ENCODE assay signal across 8 cellular contexts in the genomic region with DNA sequence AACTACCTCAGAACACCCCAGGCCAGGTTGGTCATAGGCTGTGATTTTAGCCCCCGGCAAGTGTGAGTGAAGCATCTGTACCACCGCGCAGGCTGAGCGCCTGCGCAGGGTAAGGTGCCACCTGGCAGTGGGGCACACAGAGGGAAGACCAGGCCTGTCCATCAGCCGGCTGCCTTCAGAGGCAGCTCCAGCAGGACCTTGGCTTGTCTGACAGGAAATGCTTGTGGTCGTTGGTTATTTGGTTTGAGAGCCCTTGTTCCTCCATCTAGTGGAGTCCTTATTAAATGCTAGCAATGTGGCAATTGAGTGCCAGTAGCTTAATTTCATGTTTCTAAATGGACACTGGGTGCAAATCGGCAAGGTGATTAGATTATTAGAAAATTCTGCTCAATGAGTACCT. TPM values are rescaled to one million over a fixed set of nuclear protein-coding genes. Genes with fewer than 3 reads are reported as not detected.
DNase-seq lines count a peak whose midpoint lies in the region; ATAC-seq and TF ChIP-seq lines count a peak whose summit lies in the region.

No MANE protein-coding gene starts in this region.

- ATAC-seq in stimulated activated naive CD8-positive, alpha-beta T cell treated with anti-CD3 and anti-CD28 coated beads, Interleukin-15, Interleukin-2, amounts not matched to agents 100 U/mL and 50 U/mL, for 24 hours, result no peak
- ATAC-seq in gastrocnemius medialis, result no peak

- TF ChIP-seq POLR2A in gastrocnemius medialis (IDR thresholded peaks at IDR 0.05), result no peak

- H3K27me3 Mint-ChIP-seq in stimulated activated naive CD8-positive, alpha-beta T cell treated with anti-CD3 and anti-CD28 coated beads, Interleukin-15, Interleukin-2, amounts not matched to agents 100 ng/mL and 50 ng/mL, for 24 hours, result no peaks in the 10 kb centered on the region

- H3K27ac ChIP-seq in gastrocnemius medialis, result no peak overlapping the region

- peak overlapping the region; percentile 39 for H3K27ac Mint-ChIP-seq in stimulated activated naive CD8-positive, alpha-beta T cell treated with anti-CD3 and anti-CD28 coated beads, Interleukin-15, Interleukin-2, amounts not matched to agents 100 ng/mL and 50 ng/mL, for 24 hours

- H3K27me3 ChIP-seq in gastrocnemius medialis, result no peaks in the 10 kb centered on the region

- no peaks in the 10 kb centered on the region for H3K9me3 Mint-ChIP-seq in stimulated activated naive CD8-positive, alpha-beta T cell treated with anti-CD3 and anti-CD28 coated beads, Interleukin-15, Interleukin-2, amounts not matched to agents 100 ng/mL and 50 ng/mL, for 24 hours

- H3K4me1 ChIP-seq in gastrocnemius medialis, result peaks cover 11 to 14% of the 10 kb centered on the region in 2 donors

- DNase-seq in stimulated activated naive CD8-positive, alpha-beta T cell treated with anti-CD3 and anti-CD28 coated beads, Interleukin-15, Interleukin-2, amounts not matched to agents 100 U/mL and 50 U/mL, for 24 hours, result no peak
- peak; percentile 68 for DNase-seq in NOMO-1 treated with DMSO at 0.1 percent for 48 hours (lab: John Stamatoyannopoulos, UW; ENCODE audit: unreplicated experiment)
- peak; percentile 36 for DNase-seq in epithelial cell of esophagus (ENCODE audit: low read depth)
- no peak for DNase-seq in gastrocnemius medialis
- DNase-seq in HuH-7.5 (ENCODE audit: low spot score), result no peak
- no peak for DNase-seq in NCI-H69 (lab: John Stamatoyannopoulos, UW)
- DNase-seq in NCI-H146 (lab: John Stamatoyannopoulos, UW), result no peak

- no peak for TF ChIP-seq CTCF in epithelial cell of esophagus (IDR thresholded peaks at IDR 0.05; ENCODE audit: insufficient read depth, low read depth, low read length, missing control alignments)
- no peak for TF ChIP-seq CTCF in gastrocnemius medialis (IDR thresholded peaks at IDR 0.05 in 4 of 5, conservative IDR thresholded peaks at IDR 0.05 in 1 of 5)

- H3K4me3 ChIP-seq in epithelial cell of esophagus (ENCODE audit: low read length), result no peak overlapping the region
- H3K4me3 ChIP-seq in gastrocnemius medialis, result no peak overlapping the region

- intact Hi-C loops in gastrocnemius medialis (cut with DNase I; ENCODE audit: low total_unique reads), result no loop called here

- no peaks in the 10 kb centered on the region for H3K9me3 ChIP-seq in gastrocnemius medialis

- in situ Hi-C loops in gastrocnemius medialis (cut with MboI; ENCODE audit: low sequenced_read_pairs in 4 of 4), result no loop called here

- H3K36me3 Mint-ChIP-seq in stimulated activated naive CD8-positive, alpha-beta T cell treated with anti-CD3 and anti-CD28 coated beads, Interleukin-15, Interleukin-2, amounts not matched to agents 100 ng/mL and 50 ng/mL, for 24 hours (ENCODE audit: low read depth), result peaks cover 42% of the 10 kb centered on the region

- H3K36me3 ChIP-seq in gastrocnemius medialis, result no peaks in the 10 kb centered on the region

- no peak overlapping the region for H3K4me3 Mint-ChIP-seq in stimulated activated naive CD8-positive, alpha-beta T cell treated with anti-CD3 and anti-CD28 coated beads, Interleukin-15, Interleukin-2, amounts not matched to agents 100 ng/mL and 50 ng/mL, for 24 hours

- peaks cover 57% of the 10 kb centered on the region for H3K4me1 Mint-ChIP-seq in stimulated activated naive CD8-positive, alpha-beta T cell treated with anti-CD3 and anti-CD28 coated beads, Interleukin-15, Interleukin-2, amounts not matched to agents 100 ng/mL and 50 ng/mL, for 24 hours (ENCODE audit: low read depth)

RNA-seq across cellular contexts. Expression of gene SLC25A29, which starts 27.5 kb away (rescaled TPM):
- total RNA-seq in gastrocnemius medialis, result 10 to 100 TPM in 2 of 4 donors, 1 to 10 TPM in 2; 9.0 to 17.4 (median 13.4) TPM

RNA-seq across cellular contexts. Expression of gene YY1, which starts 39.8 kb away (rescaled TPM):
- 10 to 100 TPM; 39.3 to 48.7 (median 43.7) TPM for total RNA-seq in gastrocnemius medialis

RNA-seq across cellular contexts. Expression of gene SLC25A47, which starts 44.4 kb away (rescaled TPM):
- total RNA-seq in gastrocnemius medialis, result 1 to 10 TPM in 1 of 4 donors, under 1 TPM in 1, not detected in 2; 0.46 to 1.3 TPM

Comparison
In these comparisons a context has a peak if more than half of its experiments do, and no peak if none do; other contexts are left out.
1. DNase-seq: peak in NOMO-1 treated with DMSO at 0.1 percent for 48 hours (single experiment) and epithelial cell of esophagus (single experiment); none in stimulated activated naive CD8-positive, alpha-beta T cell treated with anti-CD3 and anti-CD28 coated beads, Interleukin-15, Interleukin-2, amounts not matched to agents 100 U/mL and 50 U/mL, for 24 hours (single experiment), gastrocnemius medialis (0 of 2), HuH-7.5 (single experiment), NCI-H69 (single experiment) and NCI-H146 (single experiment).